23 cellular contexts compared by ENCODE assay signal in genomic region chr17:64125937-64126336, GRCh38. TPM values are rescaled to one million over a fixed set of nuclear protein-coding genes. Genes with fewer than 3 reads are reported as not detected.
DNase-seq lines count a peak whose midpoint lies in the region; ATAC-seq, FAIRE-seq and TF ChIP-seq lines count a peak whose summit lies in the region.
"Had no signal": no experiment of that assay in that cellular context is flagged by ENCODE, and none has a peak within 500 bp of the region (broad histone marks: within the 10 kb centered on the region; RNA-seq: fewer than 3 reads in every experiment).

No MANE protein-coding gene starts in this region.

- peaks cover 20% of the 10 kb centered on the region for H3K27me3 Mint-ChIP-seq in H9 (ENCODE audit: low read depth)
- H3K27me3 Mint-ChIP-seq: activated naive CD4-positive, alpha-beta T cell treated with anti-CD3 and anti-CD28 coated beads, Interleukin-2, amount 10 ng/mL, durations not matched to agents 7 days and 5 days had no signal

- H3K4me1 ChIP-seq in liver (ENCODE audit: control insufficient read depth in 4 of 4, insufficient read depth in 4 of 4, low read length in 3 of 4) (peaks cover 23 to 46% (median 38%) of the 10 kb centered on the region in 4 donors), HepG2 (ENCODE audit: insufficient read depth, low read length) (peaks cover 70% of the 10 kb centered on the region), PC-9 (replicated peaks; ENCODE audit: insufficient read depth) (peaks cover 29% of the 10 kb centered on the region), uterus (peaks cover 0 to 2% of the 10 kb centered on the region in 2 donors), H9 (ENCODE audit: insufficient read depth, low read length) (0 out of 2 replicates have a peak, but pooled peaks cover 3% of the 10 kb centered on the region)
- peaks cover 38% of the 10 kb centered on the region for H3K4me1 ChIP-seq in effector memory CD4-positive, alpha-beta T cell (ENCODE audit: control insufficient read depth, insufficient read depth, low read length, poor library complexity, severe bottlenecking)

- no peak overlapping the region for H3K4me3 ChIP-seq in liver (ENCODE audit: low read depth in 1 of 3, low read length in 3 of 3)
- no peak overlapping the region for H3K4me3 ChIP-seq in HepG2 (replicated peaks in 1 of 3; ENCODE audit: insufficient read depth in 1 of 3, low read depth in 2 of 3, low read length in 3 of 3)
- H3K4me3 ChIP-seq in PC-9: no peak overlapping the region
- H3K4me3 ChIP-seq in effector memory CD4-positive, alpha-beta T cell (ENCODE audit: insufficient read depth, low read depth, low read length, poor library complexity, severe bottlenecking): peak overlapping the region; percentile 20
- no peak overlapping the region for H3K4me3 ChIP-seq in uterus
- H3K4me3 ChIP-seq: gastrocnemius medialis, mucosa of descending colon, neural progenitor cell, suprapubic skin had no signal

- TF ChIP-seq EP300 in HepG2 (IDR thresholded peaks at IDR 0.05; ENCODE audit: low read depth in 2 of 2, low read length in 2 of 2) (no peak), HepG2 (CRISPR knock-in tag; IDR thresholded peaks at IDR 0.05; ENCODE audit: borderline replicate concordance) (no peak)

- intact Hi-C loops in HepG2 (cut with micrococcal nuclease; ENCODE audit: unreplicated experiment) (no loop called here), PC-9 (cut with micrococcal nuclease; ENCODE audit: unreplicated experiment) (no loop called here), uterus (cut with DNase I; ENCODE audit: low total_unique reads) (no loop called here)

- BruUV-seq in HepG2 (replicated peaks; lab: Mats Ljungman, UMichigan): no TSS peak
- BruUV-seq in PC-9 (replicated peaks; lab: Mats Ljungman, UMichigan): no TSS peak

- H3K79me2 ChIP-seq in HepG2 (ENCODE audit: insufficient read depth, low read length) (peaks cover 70% of the 10 kb centered on the region), PC-9 (ENCODE audit: low read depth) (peaks cover 85% of the 10 kb centered on the region), H9 (ENCODE audit: insufficient read depth, low read length) (no peaks in the 10 kb centered on the region)

- H3K36me3 ChIP-seq in liver (ENCODE audit: control insufficient read depth in 4 of 4, insufficient read depth in 3 of 4, low read depth in 1 of 4, low read length in 3 of 4) (peaks cover 0 to 5% (median under 1%) of the 10 kb centered on the region in 4 donors), HepG2 (replicated peaks in 1 of 2; ENCODE audit: control insufficient read depth in 1 of 2, insufficient read depth in 2 of 2, low read length in 2 of 2) (peaks cover 0 to 1% of the 10 kb centered on the region in 2 experiments; a peak in 2 of 5 replicates), PC-9 (ENCODE audit: low read depth) (peaks cover 12% of the 10 kb centered on the region; the same call in 1 of the 2 replicates), uterus (no peaks in the 10 kb centered on the region)
- H3K36me3 ChIP-seq in effector memory CD4-positive, alpha-beta T cell (ENCODE audit: control insufficient read depth, insufficient read depth, low read length): no peaks in the 10 kb centered on the region
- H3K36me3 ChIP-seq: gastrocnemius medialis, neural progenitor cell had no signal

- H3K27me3 ChIP-seq in liver (ENCODE audit: control insufficient read depth in 4 of 4, insufficient read depth in 4 of 4, low read length in 3 of 4) (no peaks in the 10 kb centered on the region), HepG2 (ENCODE audit: control insufficient read depth in 1 of 2, insufficient read depth in 2 of 2, low read length in 2 of 2) (no peaks in the 10 kb centered on the region; a peak in 1 of 5 replicates), PC-9 (ENCODE audit: insufficient read depth, low read depth) (no peaks in the 10 kb centered on the region), uterus (no peaks in the 10 kb centered on the region), H9 (ENCODE audit: insufficient read depth, low read length) (no peaks in the 10 kb centered on the region; the same call in 1 of the 2 replicates)
- no peaks in the 10 kb centered on the region for H3K27me3 ChIP-seq in effector memory CD4-positive, alpha-beta T cell (replicated peaks; ENCODE audit: control insufficient read depth, insufficient read depth, low read length, poor library complexity, severe bottlenecking)
- H3K27me3 ChIP-seq: gastrocnemius medialis, suprapubic skin had no signal

- no peaks in the 10 kb centered on the region for H3K9me2 ChIP-seq in PC-9 (ENCODE audit: insufficient read depth)

- peaks cover 8 to 10% of the 10 kb centered on the region in 2 experiments for H3K4me1 Mint-ChIP-seq in H9

- H2BK5ac ChIP-seq in H9 (ENCODE audit: insufficient read length, low read length): no peak overlapping the region

- no peaks in the 10 kb centered on the region for H3K79me1 ChIP-seq in H9 (ENCODE audit: insufficient read depth, low read depth, low read length, poor library complexity, severe bottlenecking)

- no peak overlapping the region for H3K18ac ChIP-seq in H9 (ENCODE audit: insufficient read length, low read depth, low read length)

- DNase-seq in HepG2 (ENCODE audit: low spot score) (no peak), PC-9 (no peak), uterus (no peak), H9 (no peak)
- no peak for DNase-seq in effector memory CD4-positive, alpha-beta T cell
- DNase-seq: activated naive CD4-positive, alpha-beta T cell treated with anti-CD3 and anti-CD28 coated beads, Interleukin-2, amount 10 ng/mL, durations not matched to agents 7 days and 5 days; cerebellar nuclear complex; DMS153; gastrocnemius medialis; GF-D8; hypothalamus; KBM-7; mucosa of descending colon; NCI-H2171 treated with DMSO at 0.1 percent for 48 hours; NCI-H69; Right ventricle myocardium superior had no signal

- H3T11ph ChIP-seq in H9 (ENCODE audit: low read length): no peak overlapping the region

- H3K9me3 Mint-ChIP-seq in H9: no peaks in the 10 kb centered on the region
- H3K9me3 Mint-ChIP-seq: activated naive CD4-positive, alpha-beta T cell treated with anti-CD3 and anti-CD28 coated beads, Interleukin-2, amount 10 ng/mL, durations not matched to agents 7 days and 5 days; neural progenitor cell had no signal

- H3K4me2 ChIP-seq in HepG2 (ENCODE audit: low read depth, low read length) (no peak overlapping the region), PC-9 (peak overlapping the region; percentile 92), H9 (ENCODE audit: insufficient read depth, insufficient read length, low read length) (no peak overlapping the region)
- H3K4me2 ChIP-seq: neural progenitor cell had no signal

- H3K27ac ChIP-seq in liver (ENCODE audit: low read depth in 1 of 2, low read length in 2 of 2): peak overlapping the region; percentile 33 to 48
- no peak overlapping the region for H3K27ac ChIP-seq in HepG2 (ENCODE audit: extremely low read length, insufficient read depth, low read length)
- no peak overlapping the region for H3K27ac ChIP-seq in PC-9
- no peak overlapping the region for H3K27ac ChIP-seq in effector memory CD4-positive, alpha-beta T cell (ENCODE audit: insufficient read depth, low read length, poor library complexity, severe bottlenecking)
- H3K27ac ChIP-seq in uterus: peak overlapping the region; percentile 25 to 60
- no peak overlapping the region for H3K27ac ChIP-seq in H9 (ENCODE audit: insufficient read length, low read depth, low read length)
- H3K27ac ChIP-seq: gastrocnemius medialis, neural progenitor cell, suprapubic skin had no signal

- FAIRE-seq in HepG2 (lab: Jason Lieb, UNC): no peak
- FAIRE-seq: islet of Langerhans had no signal

- peaks cover 16% of the 10 kb centered on the region; the same call in 1 of the 2 replicates for H4K20me1 ChIP-seq in HepG2 (ENCODE audit: insufficient read depth, low read length)
- peaks cover 9% of the 10 kb centered on the region; the same call in 1 of the 2 replicates for H4K20me1 ChIP-seq in PC-9 (ENCODE audit: insufficient read depth)
- no peaks in the 10 kb centered on the region for H4K20me1 ChIP-seq in H9 (ENCODE audit: control insufficient read depth, insufficient read depth, insufficient read length)

- no peak overlapping the region for H4K91ac ChIP-seq in H9 (ENCODE audit: insufficient read length, low read depth, low read length)

- H3K9me3 ChIP-seq in liver (ENCODE audit: control insufficient read depth in 4 of 4, low read length in 3 of 4) (no peaks in the 10 kb centered on the region), HepG2 (ENCODE audit: low read length) (no peaks in the 10 kb centered on the region), PC-9 (ENCODE audit: insufficient read depth, low read depth) (no peaks in the 10 kb centered on the region), uterus (no peaks in the 10 kb centered on the region), H9 (ENCODE audit: control insufficient read depth, low read depth, low read length) (no peaks in the 10 kb centered on the region)
- H3K9me3 ChIP-seq in effector memory CD4-positive, alpha-beta T cell (ENCODE audit: control insufficient read depth, low read length): no peaks in the 10 kb centered on the region
- H3K9me3 ChIP-seq: gastrocnemius medialis, mucosa of descending colon, suprapubic skin had no signal

- no peak overlapping the region for H3K14ac ChIP-seq in H9 (ENCODE audit: insufficient read depth, low read length)

- no peak for ATAC-seq in HepG2
- ATAC-seq in HG03442 (IDR thresholded peaks at IDR 0.05; ENCODE audit: unreplicated experiment): no peak
- no peak for ATAC-seq in GM19328 (IDR thresholded peaks at IDR 0.05; ENCODE audit: unreplicated experiment)
- ATAC-seq: gastrocnemius medialis, mucosa of descending colon had no signal

- no peak overlapping the region for H3K4me3 Mint-ChIP-seq in H9
- H3K4me3 Mint-ChIP-seq: neural progenitor cell had no signal

- H2BK12ac ChIP-seq in H9 (ENCODE audit: insufficient read length, low read depth, low read length): no peak overlapping the region

- CTCF ChIA-PET in HepG2 (lab: Yijun Ruan, JAX; ENCODE audit: low intra/inter-chr PET ratio, low total read pairs) (no interaction called here), PC-9 (lab: Charles Lee) (interaction anchor here (0.6 kb wide), 1 partner anchor 156 kb away, joined by 3 read pairs; no protein-coding TSS in a partner anchor)

- no peak overlapping the region for H2AFZ ChIP-seq in HepG2 (ENCODE audit: low read length)
- H2AFZ ChIP-seq in PC-9: no peak overlapping the region
- H2AFZ ChIP-seq in H9 (ENCODE audit: low read length): no peak overlapping the region
- H2AFZ ChIP-seq: neural progenitor cell had no signal

- no peak overlapping the region for H2BK15ac ChIP-seq in H9 (ENCODE audit: low read depth, low read length)

- no peak overlapping the region for H3K23ac ChIP-seq in H9 (ENCODE audit: insufficient read length, low read depth, low read length)

- H3K9ac ChIP-seq in liver (ENCODE audit: low read depth in 1 of 2, low read length in 2 of 2) (no peak overlapping the region), HepG2 (ENCODE audit: insufficient read depth, low read depth, low read length) (no peak overlapping the region), H9 (ENCODE audit: extremely low read depth, insufficient read length, low read length) (no peak overlapping the region)
- H3K9ac ChIP-seq: neural progenitor cell had no signal

- in situ Hi-C loops in HepG2 (cut with HindIII; ENCODE audit: extremely low pct_ligation_motif_present, low pct_unique_long_range_greater_than_20kb): no loop called here

- no peak overlapping the region for H3K4ac ChIP-seq in H9 (ENCODE audit: low read depth, low read length)

- H3F3A ChIP-seq in PC-9 (ENCODE audit: insufficient read depth, low read depth): peaks cover 5% of the 10 kb centered on the region; the same call in 1 of the 2 replicates

- H4K5ac ChIP-seq in H9 (ENCODE audit: insufficient read length, low read depth, low read length): no peak overlapping the region

- no peak for TF ChIP-seq POLR2A in HepG2 (IDR thresholded peaks at IDR 0.05; ENCODE audit: insufficient read depth in 1 of 2, low read depth in 2 of 2, low read length in 2 of 2)
- TF ChIP-seq POLR2A in uterus (IDR thresholded peaks at IDR 0.05): no peak

- no peak overlapping the region for H4K8ac ChIP-seq in H9 (replicated peaks; ENCODE audit: insufficient read length, low read depth, low read length)

- no peak overlapping the region for H3K56ac ChIP-seq in H9 (ENCODE audit: insufficient read length, low read depth, low read length)

- H2BK120ac ChIP-seq in H9 (ENCODE audit: low read depth, low read length, poor library complexity, severe bottlenecking): no peak overlapping the region

- H3K23me2 ChIP-seq in H9 (ENCODE audit: insufficient read length, low read depth, low read length, poor library complexity, severe bottlenecking): no peaks in the 10 kb centered on the region

- no peaks in the 10 kb centered on the region for H3K36me3 Mint-ChIP-seq in H9 (ENCODE audit: insufficient read depth in 1 of 3, low read depth in 3 of 3)

- TF ChIP-seq RAD21 in liver (IDR thresholded peaks at IDR 0.05) (no peak), HepG2 (CRISPR knock-in tag; IDR thresholded peaks at IDR 0.05) (no peak)

- 79% methylated on average over 3 of the region's 3 CpGs for WGBS in liver
- WGBS in HepG2 (ENCODE audit: low lambda C conversion rate): 92% methylated on average over 3 of the region's 3 CpGs
- no CpG with 5 or more reads among the region's 3 CpGs for WGBS in H9 (ENCODE audit: extremely low coverage, insufficient read length, low lambda C conversion rate)

- no peak overlapping the region for H2BK20ac ChIP-seq in H9 (ENCODE audit: low read depth, low read length, poor library complexity, severe bottlenecking)

- TF ChIP-seq CTCF in liver (IDR thresholded peaks at IDR 0.05; ENCODE audit: low read depth, low read length, missing input control) (no peak), HepG2 (CRISPR knock-in tag; IDR thresholded peaks at IDR 0.05) (no peak), PC-9 (conservative IDR thresholded peaks at IDR 0.05) (no peak), uterus (IDR thresholded peaks at IDR 0.05) (no peak), H9 (conservative IDR thresholded peaks at IDR 0.05) (no peak)

- H2AK5ac ChIP-seq in H9 (ENCODE audit: insufficient read length, low read length): no peak overlapping the region

- POLR2A ChIA-PET in HepG2 (lab: Yijun Ruan, JAX) (interaction anchor here (0.7 to 2.0 kb wide), 3 partner anchors 41 to 62 kb away, joined by 3 to 9 read pairs (median 3); no protein-coding TSS in a partner anchor), PC-9 (lab: Charles Lee; ENCODE audit: unreplicated experiment) (interaction anchor here (0.7 kb wide), 1 partner anchor 10 kb away, joined by 5 read pairs; no protein-coding TSS in a partner anchor)

- H3K27ac Mint-ChIP-seq in H9: no peak overlapping the region
- H3K27ac Mint-ChIP-seq: activated naive CD4-positive, alpha-beta T cell treated with anti-CD3 and anti-CD28 coated beads, Interleukin-2, amount 10 ng/mL, durations not matched to agents 7 days and 5 days; neural progenitor cell; progenitor cell of endocrine pancreas had no signal

RNA-seq across cellular contexts. Expression of gene ERN1, which starts 4.0 kb away (rescaled TPM):
- total RNA-seq in liver (10 to 100 TPM in 1 of 2 donors, 1 to 10 TPM in 1; 7.5 to 35.1 TPM), HepG2 (2016; rRNA removed; fragmentation: Illumina TruSeq; extraction: Trizol) (4.1 and 6.0 TPM in 2 replicates), PC-9 (2021) (9.2 and 11.7 TPM in 2 replicates), uterus (10 to 100 TPM in 3 of 4 donors, 1 to 10 TPM in 1; 4.4 to 56.5 (median 15.0) TPM), H9 (2021) (4.4 and 5.0 TPM in 2 replicates)
- polyA plus RNA-seq in liver (10 to 100 TPM in 1 of 2 donors, 1 to 10 TPM in 1; 6.3 to 22.3 TPM), HepG2 (2011; rRNA removed) (12.7 and 15.7 TPM in 2 replicates)
- total RNA-seq in HepG2 (2016; cell fraction: cytosol; rRNA removed; fragmentation: Illumina TruSeq; extraction: Trizol; ENCODE audit: low read depth): 3.0 and 3.8 TPM in 2 replicates
- 3.2 and 7.0 TPM in 2 replicates for total RNA-seq in HepG2 (2016; cell fraction: insoluble cytoplasmic fraction; rRNA removed; fragmentation: Illumina TruSeq; extraction: Trizol)
- total RNA-seq in HepG2 (2016; cell fraction: membrane; rRNA removed; fragmentation: Illumina TruSeq; extraction: Trizol): 4.2 and 4.8 TPM in 2 replicates
- 10.8 and 12.6 TPM in 2 replicates for total RNA-seq in HepG2 (2016; cell fraction: nucleus; rRNA removed; fragmentation: Illumina TruSeq; extraction: Trizol)
- 9.1 and 10.3 TPM in 2 replicates for polyA plus RNA-seq in HepG2 (2011; cell fraction: cytosol; rRNA removed)
- polyA plus RNA-seq in HepG2 (2011; cell fraction: nucleus; rRNA removed): 32.7 and 33.0 TPM in 2 replicates
- 20.8 and 22.2 TPM in 2 replicates for polyA plus RNA-seq in HepG2 (2012)
- polyA plus RNA-seq in HepG2 (2016; cell fraction: cytosol; fragmentation: Illumina TruSeq; extraction: Trizol; ENCODE audit: low read depth): 2.9 and 3.1 TPM in 2 replicates
- polyA plus RNA-seq in HepG2 (2016; cell fraction: insoluble cytoplasmic fraction; fragmentation: Illumina TruSeq; extraction: Trizol; ENCODE audit: low read depth): 3.3 and 3.6 TPM in 2 replicates
- 3.4 and 3.6 TPM in 2 replicates for polyA plus RNA-seq in HepG2 (2016; cell fraction: membrane; fragmentation: Illumina TruSeq; extraction: Trizol; ENCODE audit: low read depth)
- polyA plus RNA-seq in HepG2 (2016; cell fraction: nucleus; fragmentation: Illumina TruSeq; extraction: Trizol; ENCODE audit: insufficient read depth, low read depth): 11.5 and 12.4 TPM in 2 replicates
- polyA minus RNA-seq in HepG2 (2011; rRNA and poly(A)+ RNA removed; ENCODE audit: low replicate concordance): 10.5 and 30.9 TPM in 2 replicates
- polyA minus RNA-seq in HepG2 (2011; cell fraction: cytosol; rRNA and poly(A)+ RNA removed): 13.3 and 18.1 TPM in 2 replicates
- polyA minus RNA-seq in HepG2 (2011; cell fraction: nucleus; rRNA and poly(A)+ RNA removed): 48.8 and 61.2 TPM in 2 replicates

Comparison
In these comparisons a context has a peak if more than half of its experiments do, and no peak if none do; other contexts are left out.
1. H3K27ac ChIP-seq: peak in liver (2 of 2) and uterus (2 of 2); none in HepG2 (single experiment), PC-9 (single experiment), effector memory CD4-positive, alpha-beta T cell (single experiment) and H9 (single experiment).